Comparison of ENCODE assay signal across 1 cellular context in the genomic region with DNA sequence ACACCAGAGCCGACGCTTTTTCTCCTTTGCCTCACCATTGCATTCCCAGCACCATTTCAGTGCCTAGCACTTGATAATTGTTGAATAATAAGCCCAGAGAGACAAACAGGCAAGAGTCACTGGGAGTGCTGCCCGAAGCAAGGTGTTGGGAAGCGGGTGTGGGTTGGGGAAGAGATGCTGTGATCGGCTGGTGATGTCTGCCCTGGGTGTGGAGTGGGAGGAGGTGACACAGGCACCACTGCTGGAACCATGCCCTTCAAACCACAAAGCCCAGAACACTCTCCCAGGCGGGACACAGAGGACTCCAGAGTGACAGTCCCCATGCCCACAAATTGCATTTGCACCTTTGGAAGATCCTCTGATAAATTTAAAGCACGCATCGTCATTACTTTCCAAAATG.
TF ChIP-seq lines count a peak whose summit lies in the region.

No MANE protein-coding gene starts in this region.

TF ChIP-seq in H1, 55 proteins besides CTCF, POLR2A, EP300 and RAD21 (continued from another document):
- TF ChIP-seq SAP30 (IDR thresholded peaks at IDR 0.05; ENCODE audit: insufficient read depth, insufficient replicate concordance, low read length), result no peak
- TF ChIP-seq BRCA1 (IDR thresholded peaks at IDR 0.05; ENCODE audit: low read depth, low read length), result no peak
- TF ChIP-seq RNF2 (IDR thresholded peaks at IDR 0.05; ENCODE audit: borderline replicate concordance, low read depth, low read length, missing control alignments, poor library complexity, severe bottlenecking), result no peak
- no peak for TF ChIP-seq SUZ12 (IDR thresholded peaks at IDR 0.05; ENCODE audit: low read length)
- no peak for TF ChIP-seq CREB1 (IDR thresholded peaks at IDR 0.05)
- TF ChIP-seq CHD1 (IDR thresholded peaks at IDR 0.05; ENCODE audit: low read depth, low read length), result no peak
- TF ChIP-seq, protein P1, sequence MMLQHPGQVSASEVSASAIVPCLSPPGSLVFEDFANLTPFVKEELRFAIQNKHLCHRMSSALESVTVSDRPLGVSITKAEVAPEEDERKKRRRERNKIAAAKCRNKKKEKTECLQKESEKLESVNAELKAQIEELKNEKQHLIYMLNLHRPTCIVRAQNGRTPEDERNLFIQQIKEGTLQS (IDR thresholded peaks at IDR 0.05; ENCODE audit: insufficient read depth, low read depth, low read length), result no peak
- TF ChIP-seq, protein P2, sequence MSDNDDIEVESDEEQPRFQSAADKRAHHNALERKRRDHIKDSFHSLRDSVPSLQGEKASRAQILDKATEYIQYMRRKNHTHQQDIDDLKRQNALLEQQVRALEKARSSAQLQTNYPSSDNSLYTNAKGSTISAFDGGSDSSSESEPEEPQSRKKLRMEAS (IDR thresholded peaks at IDR 0.05), result no peak
- TF ChIP-seq, protein P3, sequence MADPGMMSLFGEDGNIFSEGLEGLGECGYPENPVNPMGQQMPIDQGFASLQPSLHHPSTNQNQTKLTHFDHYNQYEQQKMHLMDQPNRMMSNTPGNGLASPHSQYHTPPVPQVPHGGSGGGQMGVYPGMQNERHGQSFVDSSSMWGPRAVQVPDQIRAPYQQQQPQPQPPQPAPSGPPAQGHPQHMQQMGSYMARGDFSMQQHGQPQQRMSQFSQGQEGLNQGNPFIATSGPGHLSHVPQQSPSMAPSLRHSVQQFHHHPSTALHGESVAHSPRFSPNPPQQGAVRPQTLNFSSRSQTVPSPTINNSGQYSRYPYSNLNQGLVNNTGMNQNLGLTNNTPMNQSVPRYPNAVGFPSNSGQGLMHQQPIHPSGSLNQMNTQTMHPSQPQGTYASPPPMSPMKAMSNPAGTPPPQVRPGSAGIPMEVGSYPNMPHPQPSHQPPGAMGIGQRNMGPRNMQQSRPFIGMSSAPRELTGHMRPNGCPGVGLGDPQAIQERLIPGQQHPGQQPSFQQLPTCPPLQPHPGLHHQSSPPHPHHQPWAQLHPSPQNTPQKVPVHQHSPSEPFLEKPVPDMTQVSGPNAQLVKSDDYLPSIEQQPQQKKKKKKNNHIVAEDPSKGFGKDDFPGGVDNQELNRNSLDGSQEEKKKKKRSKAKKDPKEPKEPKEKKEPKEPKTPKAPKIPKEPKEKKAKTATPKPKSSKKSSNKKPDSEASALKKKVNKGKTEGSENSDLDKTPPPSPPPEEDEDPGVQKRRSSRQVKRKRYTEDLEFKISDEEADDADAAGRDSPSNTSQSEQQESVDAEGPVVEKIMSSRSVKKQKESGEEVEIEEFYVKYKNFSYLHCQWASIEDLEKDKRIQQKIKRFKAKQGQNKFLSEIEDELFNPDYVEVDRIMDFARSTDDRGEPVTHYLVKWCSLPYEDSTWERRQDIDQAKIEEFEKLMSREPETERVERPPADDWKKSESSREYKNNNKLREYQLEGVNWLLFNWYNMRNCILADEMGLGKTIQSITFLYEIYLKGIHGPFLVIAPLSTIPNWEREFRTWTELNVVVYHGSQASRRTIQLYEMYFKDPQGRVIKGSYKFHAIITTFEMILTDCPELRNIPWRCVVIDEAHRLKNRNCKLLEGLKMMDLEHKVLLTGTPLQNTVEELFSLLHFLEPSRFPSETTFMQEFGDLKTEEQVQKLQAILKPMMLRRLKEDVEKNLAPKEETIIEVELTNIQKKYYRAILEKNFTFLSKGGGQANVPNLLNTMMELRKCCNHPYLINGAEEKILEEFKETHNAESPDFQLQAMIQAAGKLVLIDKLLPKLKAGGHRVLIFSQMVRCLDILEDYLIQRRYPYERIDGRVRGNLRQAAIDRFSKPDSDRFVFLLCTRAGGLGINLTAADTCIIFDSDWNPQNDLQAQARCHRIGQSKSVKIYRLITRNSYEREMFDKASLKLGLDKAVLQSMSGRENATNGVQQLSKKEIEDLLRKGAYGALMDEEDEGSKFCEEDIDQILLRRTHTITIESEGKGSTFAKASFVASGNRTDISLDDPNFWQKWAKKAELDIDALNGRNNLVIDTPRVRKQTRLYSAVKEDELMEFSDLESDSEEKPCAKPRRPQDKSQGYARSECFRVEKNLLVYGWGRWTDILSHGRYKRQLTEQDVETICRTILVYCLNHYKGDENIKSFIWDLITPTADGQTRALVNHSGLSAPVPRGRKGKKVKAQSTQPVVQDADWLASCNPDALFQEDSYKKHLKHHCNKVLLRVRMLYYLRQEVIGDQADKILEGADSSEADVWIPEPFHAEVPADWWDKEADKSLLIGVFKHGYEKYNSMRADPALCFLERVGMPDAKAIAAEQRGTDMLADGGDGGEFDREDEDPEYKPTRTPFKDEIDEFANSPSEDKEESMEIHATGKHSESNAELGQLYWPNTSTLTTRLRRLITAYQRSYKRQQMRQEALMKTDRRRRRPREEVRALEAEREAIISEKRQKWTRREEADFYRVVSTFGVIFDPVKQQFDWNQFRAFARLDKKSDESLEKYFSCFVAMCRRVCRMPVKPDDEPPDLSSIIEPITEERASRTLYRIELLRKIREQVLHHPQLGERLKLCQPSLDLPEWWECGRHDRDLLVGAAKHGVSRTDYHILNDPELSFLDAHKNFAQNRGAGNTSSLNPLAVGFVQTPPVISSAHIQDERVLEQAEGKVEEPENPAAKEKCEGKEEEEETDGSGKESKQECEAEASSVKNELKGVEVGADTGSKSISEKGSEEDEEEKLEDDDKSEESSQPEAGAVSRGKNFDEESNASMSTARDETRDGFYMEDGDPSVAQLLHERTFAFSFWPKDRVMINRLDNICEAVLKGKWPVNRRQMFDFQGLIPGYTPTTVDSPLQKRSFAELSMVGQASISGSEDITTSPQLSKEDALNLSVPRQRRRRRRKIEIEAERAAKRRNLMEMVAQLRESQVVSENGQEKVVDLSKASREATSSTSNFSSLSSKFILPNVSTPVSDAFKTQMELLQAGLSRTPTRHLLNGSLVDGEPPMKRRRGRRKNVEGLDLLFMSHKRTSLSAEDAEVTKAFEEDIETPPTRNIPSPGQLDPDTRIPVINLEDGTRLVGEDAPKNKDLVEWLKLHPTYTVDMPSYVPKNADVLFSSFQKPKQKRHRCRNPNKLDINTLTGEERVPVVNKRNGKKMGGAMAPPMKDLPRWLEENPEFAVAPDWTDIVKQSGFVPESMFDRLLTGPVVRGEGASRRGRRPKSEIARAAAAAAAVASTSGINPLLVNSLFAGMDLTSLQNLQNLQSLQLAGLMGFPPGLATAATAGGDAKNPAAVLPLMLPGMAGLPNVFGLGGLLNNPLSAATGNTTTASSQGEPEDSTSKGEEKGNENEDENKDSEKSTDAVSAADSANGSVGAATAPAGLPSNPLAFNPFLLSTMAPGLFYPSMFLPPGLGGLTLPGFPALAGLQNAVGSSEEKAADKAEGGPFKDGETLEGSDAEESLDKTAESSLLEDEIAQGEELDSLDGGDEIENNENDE (IDR thresholded peaks at IDR 0.05; ENCODE audit: insufficient replicate concordance, low read length), result no peak
- TF ChIP-seq TCF12 (IDR thresholded peaks at IDR 0.05; ENCODE audit: low read depth, low read length), result no peak
- TF ChIP-seq CBX5 (IDR thresholded peaks at IDR 0.05; ENCODE audit: low read depth, low read length), result no peak
- no peak for TF ChIP-seq CTBP2 (IDR thresholded peaks at IDR 0.05; ENCODE audit: borderline replicate concordance, insufficient read depth, insufficient read length, low read length)
- TF ChIP-seq, protein P4, sequence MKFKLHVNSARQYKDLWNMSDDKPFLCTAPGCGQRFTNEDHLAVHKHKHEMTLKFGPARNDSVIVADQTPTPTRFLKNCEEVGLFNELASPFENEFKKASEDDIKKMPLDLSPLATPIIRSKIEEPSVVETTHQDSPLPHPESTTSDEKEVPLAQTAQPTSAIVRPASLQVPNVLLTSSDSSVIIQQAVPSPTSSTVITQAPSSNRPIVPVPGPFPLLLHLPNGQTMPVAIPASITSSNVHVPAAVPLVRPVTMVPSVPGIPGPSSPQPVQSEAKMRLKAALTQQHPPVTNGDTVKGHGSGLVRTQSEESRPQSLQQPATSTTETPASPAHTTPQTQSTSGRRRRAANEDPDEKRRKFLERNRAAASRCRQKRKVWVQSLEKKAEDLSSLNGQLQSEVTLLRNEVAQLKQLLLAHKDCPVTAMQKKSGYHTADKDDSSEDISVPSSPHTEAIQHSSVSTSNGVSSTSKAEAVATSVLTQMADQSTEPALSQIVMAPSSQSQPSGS (IDR thresholded peaks at IDR 0.05; ENCODE audit: low read length), result no peak
- TF ChIP-seq JUN (IDR thresholded peaks at IDR 0.05; ENCODE audit: low read depth, low read length), result no peak
- TF ChIP-seq SIRT6 (IDR thresholded peaks at IDR 0.05; ENCODE audit: low read length), result no peak
- no peak for TF ChIP-seq KDM5A (IDR thresholded peaks at IDR 0.05; ENCODE audit: low read length)
